Comparison of ENCODE assay signal across 8 cellular contexts in the genomic region with DNA sequence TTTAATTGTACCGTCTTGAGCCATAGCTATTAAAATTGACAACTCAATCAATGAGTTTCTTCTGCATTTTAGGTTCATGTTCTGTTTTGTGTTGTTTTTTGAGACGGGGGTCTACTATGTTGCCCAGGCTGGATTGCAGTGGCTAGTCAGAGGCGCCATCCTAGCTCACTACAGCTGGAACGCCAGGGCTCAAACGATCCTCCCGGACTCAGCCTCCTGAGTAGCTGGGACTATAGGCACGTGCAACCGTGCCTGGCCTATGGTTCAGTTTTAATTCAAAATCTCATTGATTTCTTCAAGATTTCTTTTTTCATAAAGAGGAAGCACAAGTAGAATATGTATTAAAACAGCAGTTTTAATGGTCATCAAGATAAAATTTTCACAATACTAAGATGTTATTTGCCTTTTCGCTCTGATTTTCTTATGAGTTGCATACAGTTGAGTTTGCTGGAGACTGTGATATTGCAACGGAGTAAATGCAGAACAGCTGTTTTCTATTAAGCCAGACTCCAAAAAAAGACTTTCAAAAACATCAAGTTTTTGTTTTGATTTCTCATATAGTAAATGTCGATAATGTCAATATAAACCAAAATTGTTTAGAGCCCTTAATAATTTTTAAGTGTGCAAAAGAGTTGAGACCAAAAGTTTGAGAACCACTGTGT. TPM values are rescaled to one million over a fixed set of nuclear protein-coding genes. Genes with fewer than 3 reads are reported as not detected.
A peak's percentile ranks its signal among the peaks of the same experiment; 100 is the strongest.
DNase-seq lines count a peak whose midpoint lies in the region; TF ChIP-seq lines count a peak whose summit lies in the region.

No MANE protein-coding gene starts in this region.

- H3K27ac Mint-ChIP-seq in Calu3 (ENCODE audit: unreplicated experiment) = no peak overlapping the region

- H3K36me3 ChIP-seq in Loucy (ENCODE audit: insufficient read depth, low read length) (no peaks in the 10 kb centered on the region), osteoblast (ENCODE audit: insufficient read depth, low read length) (no peaks in the 10 kb centered on the region)

- DNase-seq in Calu3 (no peak), dorsolateral prefrontal cortex (no peak), osteoblast (ENCODE audit: insufficient read length, low spot score, missing footprints) (peak; percentile 45), activated gamma-delta T cell (lab: John Stamatoyannopoulos, UW) (no peak), epidermal melanocyte (ENCODE audit: insufficient read length, low spot score) (no peak), nucleus accumbens (lab: John Stamatoyannopoulos, UW) (no peak), RWPE1 (ENCODE audit: low spot score) (no peak)

- peaks cover 7% of the 10 kb centered on the region for H4K20me1 ChIP-seq in Loucy (ENCODE audit: insufficient read depth, low read length, poor library complexity, severe bottlenecking)
- peaks cover 12% of the 10 kb centered on the region for H4K20me1 ChIP-seq in osteoblast (ENCODE audit: insufficient read depth, low read length)

- CTCF ChIA-PET in Calu3 (lab: Charles Lee) (no interaction called here), RWPE1 (lab: Yijun Ruan, JAX) (interaction anchor here (0.6 kb wide), 1 partner anchor 137 kb away, joined by 4 read pairs; no protein-coding TSS in a partner anchor)

- H3K79me2 ChIP-seq in Loucy (ENCODE audit: insufficient read depth, low read length) = peaks cover 51% of the 10 kb centered on the region
- H3K79me2 ChIP-seq in osteoblast (ENCODE audit: insufficient read depth, low read length) = peaks cover 44% of the 10 kb centered on the region

- intact Hi-C loops in Calu3 (cut with micrococcal nuclease; ENCODE audit: unreplicated experiment) (no loop called here), dorsolateral prefrontal cortex (cut with DNase I) (loop anchor here in 1 of 2 donors (5.0 kb wide), 2 partner anchors 61 to 296 kb away; a partner anchor contains a TSS)

- H3K9ac ChIP-seq in Loucy (ENCODE audit: low read depth, low read length, poor library complexity, severe bottlenecking) = peak overlapping the region; percentile 88

- no peaks in the 10 kb centered on the region for H3K9me3 Mint-ChIP-seq in Calu3 (ENCODE audit: low read depth, unreplicated experiment)

- peak overlapping the region; percentile 83 for H3K4me3 ChIP-seq in Loucy (ENCODE audit: low read length, poor library complexity, severe bottlenecking)
- H3K4me3 ChIP-seq in dorsolateral prefrontal cortex = peak overlapping the region; percentile 68 to 100 (median 96)
- H3K4me3 ChIP-seq in osteoblast (ENCODE audit: insufficient read depth, low read length) = peak overlapping the region; percentile 96

- H3K27ac ChIP-seq in dorsolateral prefrontal cortex = peak overlapping the region in 5 of 59 donors; percentile 85 to 93 (median 92)
- no peak overlapping the region for H3K27ac ChIP-seq in osteoblast (ENCODE audit: low read depth, low read length)
- H3K27ac ChIP-seq in RWPE1 = no peak overlapping the region

- no peaks in the 10 kb centered on the region for H3K9me2 ChIP-seq in Loucy (replicated peaks; ENCODE audit: low read depth, low read length)

- H3K9me3 ChIP-seq in Loucy (ENCODE audit: insufficient read depth, low read depth, low read length) (no peaks in the 10 kb centered on the region), osteoblast (ENCODE audit: low read depth, low read length) (no peaks in the 10 kb centered on the region)

- H3K4me2 ChIP-seq in Loucy (ENCODE audit: low read depth, low read length, poor library complexity, severe bottlenecking) (peak overlapping the region; percentile 89), osteoblast (ENCODE audit: insufficient read depth, low read length) (peak overlapping the region; percentile 94)

- POLR2A ChIA-PET in RWPE1 (lab: Yijun Ruan, JAX; ENCODE audit: low non-redundant PET) = no interaction called here

- no TSS peak for BruUV-seq in Calu3 (replicated peaks; lab: Mats Ljungman, UMichigan)

- H3K4me3 Mint-ChIP-seq in Calu3 (ENCODE audit: low read depth, unreplicated experiment) = peak overlapping the region; percentile 93

- H3K4me1 ChIP-seq in Loucy (ENCODE audit: insufficient read depth, low read length, poor library complexity, severe bottlenecking) (peaks cover 38% of the 10 kb centered on the region), osteoblast (ENCODE audit: insufficient read depth, low read length) (peaks cover 19% of the 10 kb centered on the region)

- H3K27me3 Mint-ChIP-seq in Calu3 (ENCODE audit: unreplicated experiment) = no peaks in the 10 kb centered on the region

- H3K36me3 Mint-ChIP-seq in Calu3 (ENCODE audit: insufficient read depth, unreplicated experiment) = peaks cover 23% of the 10 kb centered on the region

- H3K27me3 ChIP-seq in Loucy (ENCODE audit: insufficient read depth, low read length, poor library complexity, severe bottlenecking) (no peaks in the 10 kb centered on the region), dorsolateral prefrontal cortex (no peaks in the 10 kb centered on the region), osteoblast (ENCODE audit: insufficient read depth, low read length) (no peaks in the 10 kb centered on the region)

- H2AFZ ChIP-seq in Loucy (ENCODE audit: low read length) = peak overlapping the region; percentile 97; the same call in 1 of the 2 replicates
- peak overlapping the region; percentile 99 for H2AFZ ChIP-seq in osteoblast (ENCODE audit: low read length)

- TF ChIP-seq CTCF in Calu3 (IDR thresholded peaks at IDR 0.05; ENCODE audit: unreplicated experiment) (no peak), Loucy (conservative IDR thresholded peaks at IDR 0.05; ENCODE audit: low read length) (no peak), dorsolateral prefrontal cortex (IDR thresholded peaks at IDR 0.05 in 54 of 56, conservative IDR thresholded peaks at IDR 0.05 in 2 of 56; ENCODE audit: low read depth in 1 of 56, partially characterized antibody in 56 of 56) (no peak), osteoblast (IDR thresholded peaks at IDR 0.05; ENCODE audit: extremely low read depth, low read depth, low read length) (no peak), RWPE1 (conservative IDR thresholded peaks at IDR 0.05; ENCODE audit: low read depth) (no peak)

- H3K4me1 Mint-ChIP-seq in Calu3 (ENCODE audit: low read depth, unreplicated experiment) = no peaks in the 10 kb centered on the region

- H3F3A ChIP-seq in Loucy (ENCODE audit: low read depth) = no peaks in the 10 kb centered on the region

RNA-seq across cellular contexts. Expression of a gene that starts 1.1 kb away (rescaled TPM):
- 25.6 and 27.3 TPM in 2 replicates for total RNA-seq in Calu3 (2022)
- 10 to 100 TPM; 17.3 to 46.2 (median 31.7) TPM for total RNA-seq in dorsolateral prefrontal cortex
- total RNA-seq in osteoblast = 23.9 and 26.2 TPM in 2 replicates
